ENCODE assay signal across 1 cellular context in genomic region chr6:168274046-168274952, GRCh38.
TF ChIP-seq lines count a peak whose summit lies in the region.

No MANE protein-coding gene starts in this region.

TF ChIP-seq in HepG2, 621 proteins besides CTCF, POLR2A, EP300 and RAD21 (continued from another document and continues in another):
- peak; percentile 49; the same call in 1 of the 2 replicates for TF ChIP-seq FOXJ3 (CRISPR knock-in tag; IDR thresholded peaks at IDR 0.05; ENCODE audit: borderline replicate concordance)
- peak; percentile 89; the same call in 1 of the 2 replicates for TF ChIP-seq ZSCAN29 (CRISPR knock-in tag; conservative IDR thresholded peaks at IDR 0.05)
- peak; percentile 71 for TF ChIP-seq ZNF883 (CRISPR knock-in tag; IDR thresholded peaks at IDR 0.05; ENCODE audit: not compliant biosample characterization)
- no peak for TF ChIP-seq ZNF879 (CRISPR knock-in tag; IDR thresholded peaks at IDR 0.05)
- TF ChIP-seq NFIB (CRISPR knock-in tag; IDR thresholded peaks at IDR 0.05; ENCODE audit: borderline replicate concordance), result no peak
- no peak for TF ChIP-seq HNRNPH1 (optimal IDR thresholded peaks at IDR 0.05; ENCODE audit: low read depth, low read length)
- peak; percentile 70; the same call in 1 of the 2 replicates for TF ChIP-seq SAP130 (CRISPR knock-in tag; IDR thresholded peaks at IDR 0.05; ENCODE audit: low read depth)
- TF ChIP-seq KDM3A (CRISPR knock-in tag; IDR thresholded peaks at IDR 0.05; ENCODE audit: low read depth), result 0 out of 2 replicates have a peak, but pooled peaks have one; percentile 30
- TF ChIP-seq CSRNP1 (CRISPR knock-in tag; IDR thresholded peaks at IDR 0.05), result no peak
- TF ChIP-seq SOX6 (IDR thresholded peaks at IDR 0.05), result no peak
- peak; percentile 93 for TF ChIP-seq SOX6 (CRISPR knock-in tag; IDR thresholded peaks at IDR 0.05)
- TF ChIP-seq NRL (CRISPR knock-in tag; IDR thresholded peaks at IDR 0.05; ENCODE audit: borderline replicate concordance), result peak; percentile 15; the same call in 1 of the 2 replicates
- peak; percentile 23; the same call in 1 of the 2 replicates for TF ChIP-seq NR2C2 (CRISPR knock-in tag; IDR thresholded peaks at IDR 0.05; ENCODE audit: borderline replicate concordance)
- TF ChIP-seq KLF13 (CRISPR knock-in tag; IDR thresholded peaks at IDR 0.05), result no peak
- peak; percentile 72 for TF ChIP-seq YY1 (IDR thresholded peaks at IDR 0.05; ENCODE audit: insufficient read depth, insufficient replicate concordance, low read depth, low read length)
- TF ChIP-seq ZNF782 (CRISPR knock-in tag; IDR thresholded peaks at IDR 0.05; ENCODE audit: borderline replicate concordance), result peak; percentile 78; the same call in 1 of the 2 replicates
- TF ChIP-seq ZNF143 (CRISPR knock-in tag; IDR thresholded peaks at IDR 0.05), result no peak
- TF ChIP-seq POGZ (CRISPR knock-in tag; IDR thresholded peaks at IDR 0.05), result peak; percentile 69
- TF ChIP-seq HNF4A (CRISPR knock-in tag; IDR thresholded peaks at IDR 0.05), result peak; percentile 92
- TF ChIP-seq ZNF747 (CRISPR knock-in tag; IDR thresholded peaks at IDR 0.05; ENCODE audit: borderline replicate concordance), result peak; percentile 45; the same call in 1 of the 2 replicates
- peak; percentile 80; the same call in 1 of the 2 replicates for TF ChIP-seq ZNF740 (CRISPR knock-in tag; IDR thresholded peaks at IDR 0.05)
- TF ChIP-seq PATZ1 (CRISPR knock-in tag; IDR thresholded peaks at IDR 0.05), result peak; percentile 86
- TF ChIP-seq ZKSCAN5 (CRISPR knock-in tag; IDR thresholded peaks at IDR 0.05), result no peak
- TF ChIP-seq KLF16 (CRISPR knock-in tag; IDR thresholded peaks at IDR 0.05), result peak in 1 of 2 experiments; percentile 79; a peak in 2 of 4 replicates
- 0 out of 2 replicates have a peak, but pooled peaks have one; percentile 16 for TF ChIP-seq ZBTB25 (CRISPR knock-in tag; IDR thresholded peaks at IDR 0.05)
- no peak for TF ChIP-seq ZNF839 (CRISPR knock-in tag; IDR thresholded peaks at IDR 0.05; ENCODE audit: borderline replicate concordance)
- no peak for TF ChIP-seq CENPX (CRISPR knock-in tag; IDR thresholded peaks at IDR 0.05)
- no peak for TF ChIP-seq ZNF790 (CRISPR knock-in tag; IDR thresholded peaks at IDR 0.05; ENCODE audit: borderline replicate concordance)
- TF ChIP-seq HDAC2 (CRISPR knock-in tag; IDR thresholded peaks at IDR 0.05), result peak; percentile 89
- TF ChIP-seq ZBTB39 (CRISPR knock-in tag; IDR thresholded peaks at IDR 0.05), result no peak
- peak; percentile 57; the same call in 1 of the 2 replicates for TF ChIP-seq ZNF598 (CRISPR knock-in tag; IDR thresholded peaks at IDR 0.05; ENCODE audit: borderline replicate concordance)
- TF ChIP-seq ZNF274 (CRISPR knock-in tag; IDR thresholded peaks at IDR 0.05), result peak; percentile 42; the same call in 1 of the 2 replicates
- peak; percentile 59; the same call in 1 of the 2 replicates for TF ChIP-seq MLX (CRISPR knock-in tag; IDR thresholded peaks at IDR 0.05)
- TF ChIP-seq MIXL1 (CRISPR knock-in tag; IDR thresholded peaks at IDR 0.05), result peak; percentile 79
- peak; percentile 44; the same call in 1 of the 2 replicates for TF ChIP-seq UBTF (CRISPR knock-in tag; IDR thresholded peaks at IDR 0.05)
- peak; percentile 38; the same call in 1 of the 2 replicates for TF ChIP-seq NFKBIZ (CRISPR knock-in tag; IDR thresholded peaks at IDR 0.05)
- TF ChIP-seq ARID5B (CRISPR knock-in tag; IDR thresholded peaks at IDR 0.05), result peak; percentile 88
- TF ChIP-seq FUBP1 (CRISPR knock-in tag; IDR thresholded peaks at IDR 0.05; ENCODE audit: borderline replicate concordance), result no peak
- TF ChIP-seq FOXP4 (CRISPR knock-in tag; IDR thresholded peaks at IDR 0.05), result peak; percentile 73
- TF ChIP-seq ARNT2 (CRISPR knock-in tag; IDR thresholded peaks at IDR 0.05; ENCODE audit: low read depth), result peak; percentile 64
- peak; percentile 38; the same call in 1 of the 2 replicates for TF ChIP-seq SRY (CRISPR knock-in tag; IDR thresholded peaks at IDR 0.05)
- TF ChIP-seq MAX (IDR thresholded peaks at IDR 0.05), result peak; percentile 84
